8 cellular contexts compared by ENCODE assay signal in genomic region chr20:41003143-41003932, GRCh38. TPM values are rescaled to one million over a fixed set of nuclear protein-coding genes. Genes with fewer than 3 reads are reported as not detected.
A peak's percentile ranks its signal among the peaks of the same experiment; 100 is the strongest.
DNase-seq lines count a peak whose midpoint lies in the region; ATAC-seq and TF ChIP-seq lines count a peak whose summit lies in the region.

No MANE protein-coding gene starts in this region.

- H3K4me2 ChIP-seq in PC-9 = peak overlapping the region; percentile 71

- H3K4me3 Mint-ChIP-seq in type B pancreatic cell = peak overlapping the region; percentile 47

- H3K4me1 ChIP-seq in PC-9 (replicated peaks; ENCODE audit: insufficient read depth) = peaks cover 65% of the 10 kb centered on the region

- peak overlapping the region; percentile 91 for H3K27ac Mint-ChIP-seq in type B pancreatic cell

- peaks cover 44% of the 10 kb centered on the region for H3F3A ChIP-seq in PC-9 (ENCODE audit: insufficient read depth, low read depth)

- peaks cover 12% of the 10 kb centered on the region; the same call in 1 of the 2 replicates for H3K79me2 ChIP-seq in PC-9 (ENCODE audit: low read depth)

- no peaks in the 10 kb centered on the region for H3K9me3 ChIP-seq in PC-9 (ENCODE audit: insufficient read depth, low read depth)

- no peaks in the 10 kb centered on the region for H4K20me1 ChIP-seq in PC-9 (ENCODE audit: insufficient read depth)

- peak overlapping the region; percentile 67 for H2AFZ ChIP-seq in PC-9

- no peak for TF ChIP-seq CTCF in PC-9 (conservative IDR thresholded peaks at IDR 0.05)
- no peak for TF ChIP-seq CTCF in type B pancreatic cell (conservative IDR thresholded peaks at IDR 0.05)

- POLR2A ChIA-PET in PC-9 (lab: Charles Lee; ENCODE audit: unreplicated experiment) = interaction anchor here (0.5 kb wide), 1 partner anchor 46 kb away, joined by 4 read pairs; no protein-coding TSS in a partner anchor

- no peaks in the 10 kb centered on the region for H3K27me3 ChIP-seq in PC-9 (ENCODE audit: insufficient read depth, low read depth)

- BruUV-seq in PC-9 (replicated peaks; lab: Mats Ljungman, UMichigan) = no TSS peak

- intact Hi-C loops in PC-9 (cut with micrococcal nuclease; ENCODE audit: unreplicated experiment) = loop anchor here (1.0 to 2.0 kb wide), 3 partner anchors 25 to 75 kb away; partner anchors contain the start of gene TOP1

- DNase-seq in NK-92 treated with Interleukin-12 subunit alpha and Interleukin-12 subunit beta, amount 100 ng/mL, for 24 hours (lab: John Stamatoyannopoulos, UW) = peak; percentile 86
- DNase-seq in NK-92 (lab: John Stamatoyannopoulos, UW; ENCODE audit: unreplicated experiment) (no peak), PC-9 (peak; percentile 87 to 99), activated T-cell treated with anti-CD3 and anti-CD28 coated beads for 24 hours (ENCODE audit: low read depth) (peak; percentile 55), fibroblast of peridontal ligament (ENCODE audit: extremely low read depth) (peak; percentile 98), pons (ENCODE audit: low spot score) (peak; percentile 49), type B pancreatic cell (ENCODE audit: extremely low spot score, unreplicated experiment) (no peak)

- CTCF ChIA-PET in PC-9 (lab: Charles Lee) = no interaction called here

- no peaks in the 10 kb centered on the region for H3K9me2 ChIP-seq in PC-9 (ENCODE audit: insufficient read depth)

- ATAC-seq in GM18520 (IDR thresholded peaks at IDR 0.05; ENCODE audit: unreplicated experiment) = no peak

- H3K36me3 ChIP-seq in PC-9 (ENCODE audit: low read depth) = no peaks in the 10 kb centered on the region

- no peaks in the 10 kb centered on the region for H3K36me3 Mint-ChIP-seq in type B pancreatic cell

- H3K4me3 ChIP-seq in PC-9 = peak overlapping the region; percentile 45; the same call in 1 of the 2 replicates

- H3K9me3 Mint-ChIP-seq in type B pancreatic cell = peaks cover 8% of the 10 kb centered on the region

- peak overlapping the region; percentile 95 for H3K27ac ChIP-seq in PC-9

- H3K4me1 Mint-ChIP-seq in type B pancreatic cell (ENCODE audit: unreplicated experiment) = peaks cover 23% of the 10 kb centered on the region

- H3K27me3 Mint-ChIP-seq in type B pancreatic cell = no peaks in the 10 kb centered on the region

RNA-seq across cellular contexts. Expression of gene TOP1, which starts 25.3 kb away (rescaled TPM):
- total RNA-seq in PC-9 (2021) = 39.1 and 55.8 TPM in 2 replicates
- 72.5 and 84.6 TPM in 2 replicates for total RNA-seq in type B pancreatic cell (ENCODE audit: low replicate concordance)

Comparison
In these comparisons a context has a peak if more than half of its experiments do, and no peak if none do; other contexts are left out.
1. DNase-seq: peak in NK-92 treated with Interleukin-12 subunit alpha and Interleukin-12 subunit beta, amount 100 ng/mL, for 24 hours (single experiment), PC-9 (2 of 2), activated T-cell treated with anti-CD3 and anti-CD28 coated beads for 24 hours (single experiment), fibroblast of peridontal ligament (single experiment) and pons (single experiment); none in NK-92 (single experiment) and type B pancreatic cell (single experiment).